In the genomic region with DNA sequence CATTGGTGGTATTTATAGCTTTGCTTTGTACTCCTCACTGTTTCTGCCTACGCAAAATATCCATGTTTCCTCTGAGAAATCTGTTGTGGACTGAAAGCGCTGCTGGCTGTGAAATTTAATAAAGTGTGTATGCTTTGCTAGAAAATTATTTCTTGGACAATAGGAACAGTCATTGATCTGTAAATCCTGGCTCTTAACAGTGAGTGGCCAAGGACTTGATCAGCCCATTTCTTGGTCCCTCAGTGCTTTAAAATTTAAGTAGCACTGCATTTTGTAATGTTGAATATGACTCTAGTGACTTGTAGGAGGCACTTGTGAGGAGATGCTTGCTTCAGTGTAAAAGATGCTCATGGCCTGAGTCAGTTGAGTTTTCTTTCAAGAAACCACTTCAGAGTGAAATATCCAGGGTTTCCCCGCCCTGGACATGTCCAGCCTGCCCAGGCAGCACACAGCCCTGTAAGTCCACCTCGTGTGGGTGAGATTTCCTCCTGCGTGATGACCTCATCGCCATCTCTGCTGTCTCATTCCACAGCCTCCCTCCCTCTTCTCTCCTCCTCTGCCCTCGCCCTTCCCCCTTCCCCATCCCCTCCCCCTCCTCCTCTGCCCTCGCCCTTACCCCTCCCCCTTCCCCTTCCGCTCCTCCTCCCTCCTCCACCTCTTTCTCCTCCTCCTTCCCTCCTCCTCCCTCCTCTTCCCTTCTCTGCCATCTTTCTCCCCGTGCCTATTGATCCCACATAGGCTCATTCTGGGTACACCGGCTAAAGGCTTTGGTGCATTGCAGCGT, we compare ENCODE assay signal across 8 cellular contexts. TPM values are rescaled to one million over a fixed set of nuclear protein-coding genes. Genes with fewer than 3 reads are reported as not detected.
A peak's percentile ranks its signal among the peaks of the same experiment; 100 is the strongest.
DNase-seq lines count a peak whose midpoint lies in the region; ATAC-seq and TF ChIP-seq lines count a peak whose summit lies in the region.

No MANE protein-coding gene starts in this region.

- H3K79me2 ChIP-seq in ACC112 (ENCODE audit: control insufficient read depth, insufficient read depth, low read length, unreplicated experiment), result no peaks in the 10 kb centered on the region

- H3K27ac ChIP-seq in ACC112 (ENCODE audit: low read depth, low read length) (peak overlapping the region; percentile 83), breast epithelium (peak overlapping the region; percentile 41 to 45), layer of hippocampus (ENCODE audit: low read depth, low read length) (peak overlapping the region; percentile 9), aorta (ENCODE audit: low read depth in 1 of 2, low read length in 2 of 2) (no peak overlapping the region)

- H2AFZ ChIP-seq in ACC112 (ENCODE audit: low read length, unreplicated experiment), result peak overlapping the region; percentile 6

- 46 to 49% methylated on average over 12 of the region's 12 CpGs for WGBS in aorta, 2 donors

- peak; percentile 94 for DNase-seq in HT1080 (ENCODE audit: low read depth)
- DNase-seq in breast epithelium (ENCODE audit: low spot score in 2 of 2), result peak in 1 of 2 donors; percentile 44
- DNase-seq in aorta, result peak in 1 of 2 donors; percentile 77
- DNase-seq in NOMO-1 treated with dmso at 0.1 percent for 144 hours (lab: John Stamatoyannopoulos, UW; ENCODE audit: unreplicated experiment), result no peak

- H3K27me3 ChIP-seq in ACC112 (ENCODE audit: insufficient read depth, low read length) (no peaks in the 10 kb centered on the region), breast epithelium (no peaks in the 10 kb centered on the region), layer of hippocampus (ENCODE audit: control insufficient read depth, insufficient read depth, low read length) (no peaks in the 10 kb centered on the region), aorta (ENCODE audit: control insufficient read depth in 1 of 2, insufficient read depth in 2 of 2, low read length in 1 of 2) (no peaks in the 10 kb centered on the region)

- intact Hi-C loops in breast epithelium (cut with DNase I; ENCODE audit: low total_unique reads), result loop anchor here (5.0 kb wide), 1 partner anchor 679 kb away; no protein-coding TSS in a partner anchor
- intact Hi-C loops in aorta (cut with DNase I), result no loop called here

- H3K9me3 ChIP-seq in breast epithelium (no peaks in the 10 kb centered on the region), aorta (ENCODE audit: control insufficient read depth, low read length) (no peaks in the 10 kb centered on the region)

- H3K4me1 ChIP-seq in ACC112 (ENCODE audit: control insufficient read depth, insufficient read depth, low read length, unreplicated experiment) (peaks cover 29% of the 10 kb centered on the region), breast epithelium (no peaks in the 10 kb centered on the region), aorta (ENCODE audit: control insufficient read depth in 1 of 2, insufficient read depth in 2 of 2, low read length in 2 of 2) (no peaks in the 10 kb centered on the region)

- 0 out of 2 replicates have a peak, but pooled peaks cover 7% of the 10 kb centered on the region for H3K36me3 ChIP-seq in ACC112 (ENCODE audit: insufficient read depth, low read length)
- no peaks in the 10 kb centered on the region for H3K36me3 ChIP-seq in breast epithelium
- peaks cover 2 to 3% of the 10 kb centered on the region in 2 donors for H3K36me3 ChIP-seq in aorta (ENCODE audit: control insufficient read depth in 1 of 2, insufficient read depth in 2 of 2, low read length in 1 of 2)

- H3K4me3 ChIP-seq in ACC112 (ENCODE audit: low read depth, low read length) (peak overlapping the region; percentile 45), breast epithelium (no peak overlapping the region), aorta (ENCODE audit: low read length in 2 of 2) (no peak overlapping the region)

- TF ChIP-seq POLR2A in breast epithelium (IDR thresholded peaks at IDR 0.05), result no peak

- TF ChIP-seq CTCF in breast epithelium (IDR thresholded peaks at IDR 0.05), result no peak

- ATAC-seq in aorta (ENCODE audit: low FRiP score) (peak; percentile 33), GM19035 (IDR thresholded peaks at IDR 0.05; ENCODE audit: unreplicated experiment) (no peak), GM19397 (IDR thresholded peaks at IDR 0.05; ENCODE audit: unreplicated experiment) (no peak)

RNA-seq across cellular contexts. Expression of a gene that starts 34.1 kb away (rescaled TPM):
- total RNA-seq in HT1080 (2014; rRNA removed; shearing (Covaris generic)), result 66.9 and 76.3 TPM in 2 replicates
- 64.5 and 68.9 TPM in 2 replicates for polyA plus RNA-seq in HT1080 (2015; cell fraction: cytosol; rRNA removed)
- 31.4 and 36.6 TPM in 2 replicates for polyA plus RNA-seq in HT1080 (2015; cell fraction: nucleus; rRNA removed)
- 1 to 10 TPM; 3.2 to 3.9 (median 3.4) TPM for total RNA-seq in breast epithelium
- 100 to 1,000 TPM in 1 of 2 donors, 10 to 100 TPM in 1; 72.1 to 171 TPM for total RNA-seq in aorta
- 10 to 100 TPM; 21.3 to 22.8 TPM for polyA plus RNA-seq in aorta

Comparison
In these comparisons a context has a peak if more than half of its experiments do, and no peak if none do; other contexts are left out.
1. H3K27ac ChIP-seq: peak in ACC112 (single experiment), breast epithelium (2 of 2) and layer of hippocampus (single experiment); none in aorta (0 of 2).
2. RNA of a gene that starts 34.1 kb away (total RNA-seq): 72.1 to 171 TPM in aorta and 66.9 to 76.3 TPM in HT1080; 3.2 to 3.9 TPM in breast epithelium; every median in the first group is over 10 times any median in the second.